9 cellular contexts compared by ENCODE assay signal in genomic region chr11:108221401-108221800, GRCh38. TPM values are rescaled to one million over a fixed set of nuclear protein-coding genes. Genes with fewer than 3 reads are reported as not detected.
DNase-seq lines count a peak whose midpoint lies in the region; ATAC-seq and TF ChIP-seq lines count a peak whose summit lies in the region.
"Had no signal": no experiment of that assay in that cellular context is flagged by ENCODE, and none has a peak within 500 bp of the region (broad histone marks: within the 10 kb centered on the region; RNA-seq: fewer than 3 reads in every experiment).

No MANE protein-coding gene starts in this region.

- H3K4me3 ChIP-seq in right atrium auricular region = peak overlapping the region; percentile 67 to 79
- H3K4me3 ChIP-seq in brain microvascular endothelial cell (ENCODE audit: low read depth, low read length) = peak overlapping the region; percentile 93

- H3K27me3 Mint-ChIP-seq in activated T-helper 17 cell treated with anti-CD3 and anti-CD28 coated beads, Interleukin-2, amount 50 U/mL, for 72 hours = no peaks in the 10 kb centered on the region
- no peaks in the 10 kb centered on the region for H3K27me3 Mint-ChIP-seq in stimulated activated memory B cell treated with anti-CD40 and anti-IgM and Interleukin-4, amounts not matched to agents 10 μg/mL and 1 μg/mL and 100 μg/mL, for 72 hours
- H3K27me3 Mint-ChIP-seq: central memory CD8-positive, alpha-beta T cell had no signal

- peaks cover 24% of the 10 kb centered on the region for H3K36me3 Mint-ChIP-seq in activated T-helper 17 cell treated with anti-CD3 and anti-CD28 coated beads, Interleukin-2, amount 50 U/mL, for 72 hours (ENCODE audit: low read depth)
- peaks cover 36% of the 10 kb centered on the region for H3K36me3 Mint-ChIP-seq in stimulated activated memory B cell treated with anti-CD40 and anti-IgM and Interleukin-4, amounts not matched to agents 10 μg/mL and 1 μg/mL and 100 μg/mL, for 72 hours

- no peak overlapping the region for H3K27ac Mint-ChIP-seq in activated T-helper 17 cell treated with anti-CD3 and anti-CD28 coated beads, Interleukin-2, amount 50 U/mL, for 72 hours
- H3K27ac Mint-ChIP-seq in stimulated activated memory B cell treated with anti-CD40 and anti-IgM and Interleukin-4, amounts not matched to agents 10 μg/mL and 1 μg/mL and 100 μg/mL, for 72 hours = no peak overlapping the region

- H3K27me3 ChIP-seq in right atrium auricular region (no peaks in the 10 kb centered on the region), brain microvascular endothelial cell (replicated peaks) (no peaks in the 10 kb centered on the region)

- no peaks in the 10 kb centered on the region for H3K9me3 ChIP-seq in right atrium auricular region

- TF ChIP-seq CTCF in right atrium auricular region (IDR thresholded peaks at IDR 0.05) (no peak), brain microvascular endothelial cell (IDR thresholded peaks at IDR 0.05; ENCODE audit: low read depth, low read length, missing control alignments) (no peak)

- DNase-seq in right atrium auricular region (ENCODE audit: low spot score) (no peak), left cardiac atrium (no peak), brain microvascular endothelial cell (peak; percentile 7), lung microvascular endothelial cell (ENCODE audit: low read depth in 2 of 2) (peak; percentile 76 to 80), caudate nucleus (lab: John Stamatoyannopoulos, UW) (no peak)

- peaks cover 46% of the 10 kb centered on the region for H3K4me1 Mint-ChIP-seq in activated T-helper 17 cell treated with anti-CD3 and anti-CD28 coated beads, Interleukin-2, amount 50 U/mL, for 72 hours
- peaks cover 65% of the 10 kb centered on the region for H3K4me1 Mint-ChIP-seq in stimulated activated memory B cell treated with anti-CD40 and anti-IgM and Interleukin-4, amounts not matched to agents 10 μg/mL and 1 μg/mL and 100 μg/mL, for 72 hours

- peaks cover 0 to 39% of the 10 kb centered on the region in 2 donors for H3K4me1 ChIP-seq in right atrium auricular region

- no peaks in the 10 kb centered on the region for H3K9me3 Mint-ChIP-seq in activated T-helper 17 cell treated with anti-CD3 and anti-CD28 coated beads, Interleukin-2, amount 50 U/mL, for 72 hours
- H3K9me3 Mint-ChIP-seq in stimulated activated memory B cell treated with anti-CD40 and anti-IgM and Interleukin-4, amounts not matched to agents 10 μg/mL and 1 μg/mL and 100 μg/mL, for 72 hours = no peaks in the 10 kb centered on the region
- H3K9me3 Mint-ChIP-seq: central memory CD8-positive, alpha-beta T cell had no signal

- H3K4me3 Mint-ChIP-seq in activated T-helper 17 cell treated with anti-CD3 and anti-CD28 coated beads, Interleukin-2, amount 50 U/mL, for 72 hours = no peak overlapping the region
- no peak overlapping the region for H3K4me3 Mint-ChIP-seq in stimulated activated memory B cell treated with anti-CD40 and anti-IgM and Interleukin-4, amounts not matched to agents 10 μg/mL and 1 μg/mL and 100 μg/mL, for 72 hours
- H3K4me3 Mint-ChIP-seq: central memory CD8-positive, alpha-beta T cell had no signal

- H3K36me3 ChIP-seq in right atrium auricular region (no peaks in the 10 kb centered on the region), brain microvascular endothelial cell (replicated peaks) (no peaks in the 10 kb centered on the region)

- ATAC-seq in left cardiac atrium (no peak), HG03025 (IDR thresholded peaks at IDR 0.05; ENCODE audit: low FRiP score, unreplicated experiment) (no peak)
- no peak for ATAC-seq in activated T-helper 17 cell treated with anti-CD3 and anti-CD28 coated beads, Interleukin-2, amount 50 U/mL, for 72 hours (replicated peaks)
- ATAC-seq in stimulated activated memory B cell treated with anti-CD40 and anti-IgM and Interleukin-4, amounts not matched to agents 10 μg/mL and 1 μg/mL and 100 μg/mL, for 72 hours = no peak

- peak overlapping the region; percentile 91 to 97 for H3K27ac ChIP-seq in right atrium auricular region
- peak overlapping the region; percentile 79 for H3K27ac ChIP-seq in brain microvascular endothelial cell
- no peak overlapping the region for H3K27ac ChIP-seq in caudate nucleus (ENCODE audit: low read depth, low read length)

- in situ Hi-C loops in brain microvascular endothelial cell (cut with HindIII; ENCODE audit: low pct_ligation_motif_present, low sequenced_read_pairs) = no loop called here

- intact Hi-C loops in left cardiac atrium (cut with DNase I) = loop anchor here (10.0 kb wide), 2 partner anchors 207 to 433 kb away; no protein-coding TSS in a partner anchor

RNA-seq across cellular contexts. Expression of gene NPAT, which starts 1.0 kb away (rescaled TPM):
- total RNA-seq in right atrium auricular region (10 to 100 TPM; 10.6 to 12.7 TPM), left cardiac atrium (1 to 10 TPM; 8.6 to 8.9 TPM), lung microvascular endothelial cell (10.9 and 16.5 TPM in 2 replicates)
- total RNA-seq in activated T-helper 17 cell treated with anti-CD3 and anti-CD28 coated beads, Interleukin-2, amount 50 U/mL, for 72 hours = 10 to 100 TPM; 34.0 to 44.5 TPM

RNA-seq across cellular contexts. Expression of gene ATM, which starts 1.5 kb away (rescaled TPM):
- total RNA-seq in right atrium auricular region = 10 to 100 TPM; 29.3 to 29.8 TPM
- 10 to 100 TPM; 40.8 to 43.0 TPM for total RNA-seq in left cardiac atrium
- 59.1 and 65.7 TPM in 2 replicates for total RNA-seq in lung microvascular endothelial cell
- total RNA-seq in activated T-helper 17 cell treated with anti-CD3 and anti-CD28 coated beads, Interleukin-2, amount 50 U/mL, for 72 hours = 10 to 100 TPM; 43.6 to 89.7 TPM

Comparison
In these comparisons a context has a peak if more than half of its experiments do, and no peak if none do; other contexts are left out.
1. DNase-seq: peak in brain microvascular endothelial cell (single experiment) and lung microvascular endothelial cell (2 of 2); none in right atrium auricular region (single experiment), left cardiac atrium (single experiment) and caudate nucleus (0 of 61).